In the genomic region with DNA sequence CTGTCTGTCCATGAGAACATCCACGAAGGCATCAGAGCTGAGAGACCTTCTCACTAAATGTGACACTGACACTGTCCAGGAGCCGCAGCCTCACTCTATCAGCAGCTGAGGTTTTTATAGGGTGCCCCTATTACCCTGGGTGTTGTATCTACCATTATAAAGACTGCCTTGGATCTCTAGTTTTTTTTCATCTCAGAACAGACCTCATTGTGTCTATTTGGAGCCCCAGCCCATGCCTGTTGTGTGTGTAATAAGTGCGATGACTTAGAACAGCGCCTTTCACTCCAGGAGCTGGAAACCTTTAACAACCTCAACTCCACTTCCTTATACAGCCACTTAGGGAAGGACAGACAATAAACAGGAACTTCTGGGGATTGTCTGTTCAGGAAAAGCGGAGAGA, we compare ENCODE assay signal across 16 cellular contexts.
DNase-seq lines count a peak whose midpoint lies in the region; ATAC-seq and TF ChIP-seq lines count a peak whose summit lies in the region.
"Had no signal": no experiment of that assay in that cellular context is flagged by ENCODE, and none has a peak within 500 bp of the region (broad histone marks: within the 10 kb centered on the region; RNA-seq: fewer than 3 reads in every experiment).

No MANE protein-coding gene starts in this region.

- no peak for ATAC-seq in Right ventricle myocardium inferior
- peak; percentile 77 for ATAC-seq in left colon
- ATAC-seq: activated CD8-positive, alpha-beta memory T cell treated with anti-CD3 and anti-CD28 coated beads, Interleukin-2, amount 10 ng/mL, durations not matched to agents 7 days and 5 days had no signal

- H3K4me3 ChIP-seq in left ventricle myocardium inferior (no peak overlapping the region), trophoblast cell (ENCODE audit: low read depth, low read length) (no peak overlapping the region), vagina (no peak overlapping the region)
- H3K4me3 ChIP-seq: HAP-1 had no signal

- intact Hi-C loops in left ventricle myocardium inferior (cut with micrococcal nuclease) (loop anchor here (10.0 kb wide), 1 partner anchor 95 kb away; no protein-coding TSS in a partner anchor), Right ventricle myocardium inferior (cut with DNase I) (loop anchor here (5.0 to 10.0 kb wide), 3 partner anchors 98 to 485 kb away; no protein-coding TSS in a partner anchor), left colon (cut with DNase I, micrococcal nuclease) (loop anchor here (10.0 kb wide), 2 partner anchors 305 to 575 kb away; no protein-coding TSS in a partner anchor), vagina (cut with DNase I) (no loop called here)

- no peak for DNase-seq in left ventricle myocardium inferior
- DNase-seq in Right ventricle myocardium inferior (ENCODE audit: missing footprints): no peak
- peak; percentile 36 to 53 for DNase-seq in left colon
- no peak for DNase-seq in trophoblast cell
- DNase-seq in vagina (ENCODE audit: extremely low spot score in 2 of 2): no peak
- DNase-seq in NAMALWA (ENCODE audit: low spot score): no peak
- DNase-seq in activated T-cell treated with anti-CD3 and anti-CD28 coated beads for 4 hours: no peak
- DNase-seq in OCI-M2 (lab: John Stamatoyannopoulos, UW; ENCODE audit: unreplicated experiment): no peak
- DNase-seq: activated CD8-positive, alpha-beta memory T cell treated with anti-CD3 and anti-CD28 coated beads, Interleukin-2, amount 10 ng/mL, durations not matched to agents 7 days and 5 days; activated naive CD4-positive, alpha-beta T cell treated with anti-CD3 and anti-CD28 coated beads, Interleukin-2, amount 10 ng/mL, durations not matched to agents 7 days and 5 days; Caco-2; central memory CD4-positive, alpha-beta T cell; MM.1S; SK-N-SH; WERI-Rb-1 had no signal

- H2BK12ac ChIP-seq in trophoblast cell (ENCODE audit: low read length): peak overlapping the region; percentile 98

- no CpG with 5 or more reads among the region's 5 CpGs for WGBS in trophoblast cell (ENCODE audit: extremely low coverage, insufficient coverage, insufficient read length)

- H2AK5ac ChIP-seq in trophoblast cell (ENCODE audit: low read length): peak overlapping the region; percentile 77

- H3K4me2 ChIP-seq in trophoblast cell (ENCODE audit: low read length): no peak overlapping the region
- H3K4me2 ChIP-seq: SK-N-SH had no signal

- H3K4ac ChIP-seq in trophoblast cell (ENCODE audit: low read depth, low read length): peak overlapping the region; percentile 92

- peak overlapping the region; percentile 97 for H3K14ac ChIP-seq in trophoblast cell (ENCODE audit: low read length)

- H3K27me3 ChIP-seq in left ventricle myocardium inferior (ENCODE audit: low read depth) (no peaks in the 10 kb centered on the region), trophoblast cell (ENCODE audit: insufficient read depth, low read length) (no peaks in the 10 kb centered on the region), vagina (no peaks in the 10 kb centered on the region)

- H3K9ac ChIP-seq in trophoblast cell (ENCODE audit: low read length): no peak overlapping the region
- H3K9ac ChIP-seq: SK-N-SH had no signal

- H3K27ac ChIP-seq in left ventricle myocardium inferior (replicated peaks): peak overlapping the region; percentile 61
- H3K27ac ChIP-seq in trophoblast cell (ENCODE audit: low read depth, low read length): peak overlapping the region; percentile 96
- H3K27ac ChIP-seq in vagina: peak overlapping the region; percentile 76
- H3K27ac ChIP-seq: WERI-Rb-1 had no signal

- H3K79me1 ChIP-seq in trophoblast cell (ENCODE audit: low read length): peaks cover 32% of the 10 kb centered on the region

- H3K36me3 ChIP-seq in left ventricle myocardium inferior (no peaks in the 10 kb centered on the region), trophoblast cell (ENCODE audit: control insufficient read depth in 1 of 2, insufficient read depth in 2 of 2, low read length in 2 of 2) (no peaks in the 10 kb centered on the region), vagina (no peaks in the 10 kb centered on the region)
- H3K36me3 ChIP-seq: HAP-1, WERI-Rb-1 had no signal

- H3K9me3 ChIP-seq in left ventricle myocardium inferior (replicated peaks) (no peaks in the 10 kb centered on the region), trophoblast cell (ENCODE audit: insufficient read depth, low read depth, low read length) (no peaks in the 10 kb centered on the region), vagina (no peaks in the 10 kb centered on the region)
- H3K9me3 ChIP-seq: Caco-2, HAP-1, SK-N-SH had no signal

- TF ChIP-seq POLR2A in vagina (IDR thresholded peaks at IDR 0.05): no peak

- peak overlapping the region; percentile 60 for H4K12ac ChIP-seq in trophoblast cell (ENCODE audit: low read depth, low read length)

- peak overlapping the region; percentile 91 for H4K8ac ChIP-seq in trophoblast cell (ENCODE audit: low read depth, low read length)

- peak overlapping the region; percentile 96 for H2BK5ac ChIP-seq in trophoblast cell (ENCODE audit: low read depth, low read length, poor library complexity)

- H3K23ac ChIP-seq in trophoblast cell (ENCODE audit: low read length): no peak overlapping the region

- no peak for TF ChIP-seq CTCF in left ventricle myocardium inferior (IDR thresholded peaks at IDR 0.05; ENCODE audit: borderline replicate concordance)
- no peak for TF ChIP-seq CTCF in vagina (IDR thresholded peaks at IDR 0.05)

- peak overlapping the region; percentile 95 for H2BK120ac ChIP-seq in trophoblast cell (ENCODE audit: insufficient read depth, low read length, poor library complexity)

- peak overlapping the region; percentile 83 for H4K91ac ChIP-seq in trophoblast cell (ENCODE audit: low read depth, low read length)

- peak overlapping the region; percentile 79 for H3K18ac ChIP-seq in trophoblast cell (ENCODE audit: low read length)

- H3K4me1 ChIP-seq in left ventricle myocardium inferior (peaks cover 42% of the 10 kb centered on the region), trophoblast cell (ENCODE audit: control insufficient read depth in 1 of 2, insufficient read depth in 2 of 2, low read length in 2 of 2) (peaks cover 10 to 14% of the 10 kb centered on the region in 2 experiments), vagina (peaks cover 54% of the 10 kb centered on the region)

- peak overlapping the region; percentile 87 for H2AFZ ChIP-seq in trophoblast cell (ENCODE audit: insufficient read depth, low read length, poor library complexity)

- peaks cover 6% of the 10 kb centered on the region for H3K79me2 ChIP-seq in trophoblast cell (ENCODE audit: control insufficient read depth, insufficient read depth, low read length, poor library complexity)

Comparison
In these comparisons a context has a peak if more than half of its experiments do, and no peak if none do; other contexts are left out.
1. DNase-seq: peak in left colon (2 of 2); none in left ventricle myocardium inferior (single experiment), Right ventricle myocardium inferior (single experiment), trophoblast cell (0 of 2), vagina (0 of 2), NAMALWA (single experiment), activated T-cell treated with anti-CD3 and anti-CD28 coated beads for 4 hours (single experiment) and OCI-M2 (single experiment).
2. Peak in every context shown above with its lines, with median percentiles within 50 percentile points of each other: H3K27ac ChIP-seq.